In the genomic region with DNA sequence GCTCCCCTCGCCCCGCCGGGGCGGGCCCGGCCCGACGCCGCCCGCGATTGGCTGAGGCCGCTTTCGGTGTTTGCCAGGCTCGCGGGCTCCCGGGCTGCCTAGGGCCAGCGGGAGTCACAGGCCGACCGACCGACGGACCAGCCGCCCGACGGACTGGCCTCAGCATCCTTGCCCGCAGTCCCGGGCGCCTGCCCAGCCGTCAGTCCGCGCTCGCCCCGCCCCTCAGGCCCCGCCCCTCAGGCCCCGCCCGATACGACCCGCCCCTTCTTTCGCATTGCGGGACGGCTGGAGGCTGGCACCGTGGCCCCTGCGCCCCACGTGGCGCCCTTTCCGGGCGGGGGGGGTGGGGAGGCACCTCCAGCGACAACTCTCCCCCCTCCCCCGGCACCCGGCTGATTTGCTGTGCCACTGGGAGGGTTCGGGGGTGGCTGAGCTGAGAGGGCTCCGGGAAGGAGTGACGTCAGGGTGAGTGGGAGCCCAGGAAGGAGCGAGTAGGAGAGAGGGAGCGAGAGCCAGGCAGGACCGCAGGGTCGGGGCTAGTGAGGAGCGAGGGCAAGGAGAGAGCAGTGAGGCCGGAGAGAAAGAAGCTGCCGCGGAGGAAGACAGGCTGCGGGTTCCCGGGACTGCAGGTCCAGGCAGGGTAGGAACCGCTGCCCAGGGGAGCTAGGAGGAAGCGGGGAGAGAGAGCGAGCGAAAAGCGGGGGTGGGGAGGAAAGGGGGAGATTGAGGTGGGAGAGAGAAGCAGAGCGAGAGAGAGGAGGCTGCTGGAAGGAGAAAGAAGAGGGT, we compare ENCODE assay signal across 1 cellular context.
TF ChIP-seq lines count a peak whose summit lies in the region.

A gene with protein sequence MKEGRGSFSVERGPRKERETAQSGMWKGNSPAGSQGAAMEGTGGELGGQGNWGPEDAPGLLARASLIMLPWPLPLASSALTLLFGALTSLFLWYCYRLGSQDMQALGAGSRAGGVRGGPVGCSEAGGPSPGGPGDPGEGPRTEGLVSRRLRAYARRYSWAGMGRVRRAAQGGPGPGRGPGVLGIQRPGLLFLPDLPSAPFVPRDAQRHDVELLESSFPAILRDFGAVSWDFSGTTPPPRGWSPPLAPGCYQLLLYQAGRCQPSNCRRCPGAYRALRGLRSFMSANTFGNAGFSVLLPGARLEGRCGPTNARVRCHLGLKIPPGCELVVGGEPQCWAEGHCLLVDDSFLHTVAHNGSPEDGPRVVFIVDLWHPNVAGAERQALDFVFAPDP (plus strand): TSS at position 387 of the 786 bp plus-strand sequence. CDS start 484 bp downstream, outside the sequence.

TF ChIP-seq in HepG2, 621 proteins besides CTCF, POLR2A, EP300 and RAD21 (continued from another document and continues in another):
- 0 out of 2 replicates have a peak, but pooled peaks have one; percentile 10 for TF ChIP-seq SNAPC4 (CRISPR knock-in tag; IDR thresholded peaks at IDR 0.05)
- TF ChIP-seq, protein P1, sequence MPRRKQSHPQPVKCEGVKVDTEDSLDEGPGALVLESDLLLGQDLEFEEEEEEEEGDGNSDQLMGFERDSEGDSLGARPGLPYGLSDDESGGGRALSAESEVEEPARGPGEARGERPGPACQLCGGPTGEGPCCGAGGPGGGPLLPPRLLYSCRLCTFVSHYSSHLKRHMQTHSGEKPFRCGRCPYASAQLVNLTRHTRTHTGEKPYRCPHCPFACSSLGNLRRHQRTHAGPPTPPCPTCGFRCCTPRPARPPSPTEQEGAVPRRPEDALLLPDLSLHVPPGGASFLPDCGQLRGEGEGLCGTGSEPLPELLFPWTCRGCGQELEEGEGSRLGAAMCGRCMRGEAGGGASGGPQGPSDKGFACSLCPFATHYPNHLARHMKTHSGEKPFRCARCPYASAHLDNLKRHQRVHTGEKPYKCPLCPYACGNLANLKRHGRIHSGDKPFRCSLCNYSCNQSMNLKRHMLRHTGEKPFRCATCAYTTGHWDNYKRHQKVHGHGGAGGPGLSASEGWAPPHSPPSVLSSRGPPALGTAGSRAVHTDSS (CRISPR knock-in tag; conservative IDR thresholded peaks at IDR 0.05) = no peak
- TF ChIP-seq MTA3 (CRISPR knock-in tag; IDR thresholded peaks at IDR 0.05) = no peak
- TF ChIP-seq, protein P2, sequence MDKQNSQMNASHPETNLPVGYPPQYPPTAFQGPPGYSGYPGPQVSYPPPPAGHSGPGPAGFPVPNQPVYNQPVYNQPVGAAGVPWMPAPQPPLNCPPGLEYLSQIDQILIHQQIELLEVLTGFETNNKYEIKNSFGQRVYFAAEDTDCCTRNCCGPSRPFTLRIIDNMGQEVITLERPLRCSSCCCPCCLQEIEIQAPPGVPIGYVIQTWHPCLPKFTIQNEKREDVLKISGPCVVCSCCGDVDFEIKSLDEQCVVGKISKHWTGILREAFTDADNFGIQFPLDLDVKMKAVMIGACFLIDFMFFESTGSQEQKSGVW (CRISPR knock-in tag; IDR thresholded peaks at IDR 0.05; ENCODE audit: borderline replicate concordance) = no peak
- peak; percentile 88 for TF ChIP-seq ZNF879 (CRISPR knock-in tag; IDR thresholded peaks at IDR 0.05)
- TF ChIP-seq HCFC1 (IDR thresholded peaks at IDR 0.05; ENCODE audit: low read depth, low read length) = no peak; the same call in 1 of the 2 replicates
- TF ChIP-seq, protein P3, sequence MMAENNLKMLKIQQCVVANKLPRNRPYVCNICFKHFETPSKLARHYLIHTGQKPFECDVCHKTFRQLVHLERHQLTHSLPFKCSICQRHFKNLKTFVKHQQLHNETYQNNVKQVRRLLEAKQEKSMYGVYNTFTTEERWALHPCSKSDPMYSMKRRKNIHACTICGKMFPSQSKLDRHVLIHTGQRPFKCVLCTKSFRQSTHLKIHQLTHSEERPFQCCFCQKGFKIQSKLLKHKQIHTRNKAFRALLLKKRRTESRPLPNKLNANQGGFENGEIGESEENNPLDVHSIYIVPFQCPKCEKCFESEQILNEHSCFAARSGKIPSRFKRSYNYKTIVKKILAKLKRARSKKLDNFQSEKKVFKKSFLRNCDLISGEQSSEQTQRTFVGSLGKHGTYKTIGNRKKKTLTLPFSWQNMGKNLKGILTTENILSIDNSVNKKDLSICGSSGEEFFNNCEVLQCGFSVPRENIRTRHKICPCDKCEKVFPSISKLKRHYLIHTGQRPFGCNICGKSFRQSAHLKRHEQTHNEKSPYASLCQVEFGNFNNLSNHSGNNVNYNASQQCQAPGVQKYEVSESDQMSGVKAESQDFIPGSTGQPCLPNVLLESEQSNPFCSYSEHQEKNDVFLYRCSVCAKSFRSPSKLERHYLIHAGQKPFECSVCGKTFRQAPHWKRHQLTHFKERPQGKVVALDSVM (CRISPR knock-in tag; IDR thresholded peaks at IDR 0.05) = no peak
- TF ChIP-seq, protein P4, sequence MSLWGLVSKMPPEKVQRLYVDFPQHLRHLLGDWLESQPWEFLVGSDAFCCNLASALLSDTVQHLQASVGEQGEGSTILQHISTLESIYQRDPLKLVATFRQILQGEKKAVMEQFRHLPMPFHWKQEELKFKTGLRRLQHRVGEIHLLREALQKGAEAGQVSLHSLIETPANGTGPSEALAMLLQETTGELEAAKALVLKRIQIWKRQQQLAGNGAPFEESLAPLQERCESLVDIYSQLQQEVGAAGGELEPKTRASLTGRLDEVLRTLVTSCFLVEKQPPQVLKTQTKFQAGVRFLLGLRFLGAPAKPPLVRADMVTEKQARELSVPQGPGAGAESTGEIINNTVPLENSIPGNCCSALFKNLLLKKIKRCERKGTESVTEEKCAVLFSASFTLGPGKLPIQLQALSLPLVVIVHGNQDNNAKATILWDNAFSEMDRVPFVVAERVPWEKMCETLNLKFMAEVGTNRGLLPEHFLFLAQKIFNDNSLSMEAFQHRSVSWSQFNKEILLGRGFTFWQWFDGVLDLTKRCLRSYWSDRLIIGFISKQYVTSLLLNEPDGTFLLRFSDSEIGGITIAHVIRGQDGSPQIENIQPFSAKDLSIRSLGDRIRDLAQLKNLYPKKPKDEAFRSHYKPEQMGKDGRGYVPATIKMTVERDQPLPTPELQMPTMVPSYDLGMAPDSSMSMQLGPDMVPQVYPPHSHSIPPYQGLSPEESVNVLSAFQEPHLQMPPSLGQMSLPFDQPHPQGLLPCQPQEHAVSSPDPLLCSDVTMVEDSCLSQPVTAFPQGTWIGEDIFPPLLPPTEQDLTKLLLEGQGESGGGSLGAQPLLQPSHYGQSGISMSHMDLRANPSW (CRISPR knock-in tag; IDR thresholded peaks at IDR 0.05; ENCODE audit: borderline replicate concordance) = no peak
- TF ChIP-seq ZNF616 (CRISPR knock-in tag; IDR thresholded peaks at IDR 0.05; ENCODE audit: low read depth) = peak; percentile 91; the same call in 1 of the 2 replicates
- TF ChIP-seq MED13 (CRISPR knock-in tag; IDR thresholded peaks at IDR 0.05) = 0 out of 2 replicates have a peak, but pooled peaks have one; percentile 92
- TF ChIP-seq TOPORS (CRISPR knock-in tag; IDR thresholded peaks at IDR 0.05) = peak; percentile 82
- no peak; the same call in 1 of the 2 replicates for TF ChIP-seq HNF4G (IDR thresholded peaks at IDR 0.05; ENCODE audit: borderline replicate concordance, low read depth, low read length)
- no peak for TF ChIP-seq HNF4G (CRISPR knock-in tag; IDR thresholded peaks at IDR 0.05; ENCODE audit: borderline replicate concordance, low read depth)
- TF ChIP-seq, protein P5, sequence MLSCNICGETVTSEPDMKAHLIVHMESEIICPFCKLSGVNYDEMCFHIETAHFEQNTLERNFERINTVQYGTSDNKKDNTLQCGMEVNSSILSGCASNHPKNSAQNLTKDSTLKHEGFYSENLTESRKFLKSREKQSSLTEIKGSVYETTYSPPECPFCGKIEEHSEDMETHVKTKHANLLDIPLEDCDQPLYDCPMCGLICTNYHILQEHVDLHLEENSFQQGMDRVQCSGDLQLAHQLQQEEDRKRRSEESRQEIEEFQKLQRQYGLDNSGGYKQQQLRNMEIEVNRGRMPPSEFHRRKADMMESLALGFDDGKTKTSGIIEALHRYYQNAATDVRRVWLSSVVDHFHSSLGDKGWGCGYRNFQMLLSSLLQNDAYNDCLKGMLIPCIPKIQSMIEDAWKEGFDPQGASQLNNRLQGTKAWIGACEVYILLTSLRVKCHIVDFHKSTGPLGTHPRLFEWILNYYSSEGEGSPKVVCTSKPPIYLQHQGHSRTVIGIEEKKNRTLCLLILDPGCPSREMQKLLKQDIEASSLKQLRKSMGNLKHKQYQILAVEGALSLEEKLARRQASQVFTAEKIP (CRISPR knock-in tag; IDR thresholded peaks at IDR 0.05; ENCODE audit: borderline replicate concordance) = no peak
- peak; percentile 29 for TF ChIP-seq KDM1A (CRISPR knock-in tag; IDR thresholded peaks at IDR 0.05)
- TF ChIP-seq FOXC1 (CRISPR knock-in tag; IDR thresholded peaks at IDR 0.05; ENCODE audit: borderline replicate concordance) = 0 out of 2 replicates have a peak, but pooled peaks have one; percentile 10
- peak; percentile 69; the same call in 1 of the 2 replicates for TF ChIP-seq KAT8 (CRISPR knock-in tag; IDR thresholded peaks at IDR 0.05)
- TF ChIP-seq RFXANK (CRISPR knock-in tag; IDR thresholded peaks at IDR 0.05) = no peak
- TF ChIP-seq HNF4A (CRISPR knock-in tag; IDR thresholded peaks at IDR 0.05) = peak; percentile 18; the same call in 1 of the 2 replicates
- no peak for TF ChIP-seq MAF1 (CRISPR knock-in tag; IDR thresholded peaks at IDR 0.05; ENCODE audit: borderline replicate concordance)
- no peak for TF ChIP-seq ZMAT5 (CRISPR knock-in tag; IDR thresholded peaks at IDR 0.05; ENCODE audit: borderline replicate concordance, low read depth)
- TF ChIP-seq CAMTA2 (CRISPR knock-in tag; IDR thresholded peaks at IDR 0.05; ENCODE audit: borderline replicate concordance) = peak; percentile 40
- no peak for TF ChIP-seq ZNF180 (CRISPR knock-in tag; IDR thresholded peaks at IDR 0.05; ENCODE audit: borderline replicate concordance, low read depth)
- peak; percentile 91; the same call in 1 of the 2 replicates for TF ChIP-seq ZNF724P (CRISPR knock-in tag; IDR thresholded peaks at IDR 0.05; ENCODE audit: borderline replicate concordance)
- TF ChIP-seq KMT2A (CRISPR knock-in tag; IDR thresholded peaks at IDR 0.05) = no peak; the same call in 1 of the 2 replicates
- TF ChIP-seq ZNF329 (CRISPR knock-in tag; IDR thresholded peaks at IDR 0.05; ENCODE audit: low read depth) = peak; percentile 85; the same call in 1 of the 2 replicates
- TF ChIP-seq MEF2D (CRISPR knock-in tag; IDR thresholded peaks at IDR 0.05) = 0 out of 2 replicates have a peak, but pooled peaks have one; percentile 54
- TF ChIP-seq CBX1 (IDR thresholded peaks at IDR 0.05; ENCODE audit: low read depth) = no peak
- peak; percentile 18; the same call in 1 of the 2 replicates for TF ChIP-seq ZNF567 (CRISPR knock-in tag; IDR thresholded peaks at IDR 0.05; ENCODE audit: borderline replicate concordance)
- TF ChIP-seq ATF1 (CRISPR knock-in tag; IDR thresholded peaks at IDR 0.05) = no peak
- TF ChIP-seq, protein P6, sequence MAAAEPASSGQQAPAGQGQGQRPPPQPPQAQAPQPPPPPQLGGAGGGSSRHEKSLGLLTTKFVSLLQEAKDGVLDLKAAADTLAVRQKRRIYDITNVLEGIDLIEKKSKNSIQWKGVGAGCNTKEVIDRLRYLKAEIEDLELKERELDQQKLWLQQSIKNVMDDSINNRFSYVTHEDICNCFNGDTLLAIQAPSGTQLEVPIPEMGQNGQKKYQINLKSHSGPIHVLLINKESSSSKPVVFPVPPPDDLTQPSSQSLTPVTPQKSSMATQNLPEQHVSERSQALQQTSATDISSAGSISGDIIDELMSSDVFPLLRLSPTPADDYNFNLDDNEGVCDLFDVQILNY (CRISPR knock-in tag; conservative IDR thresholded peaks at IDR 0.05) = no peak; the same call in 1 of the 2 replicates
- TF ChIP-seq ZNF749 (CRISPR knock-in tag; IDR thresholded peaks at IDR 0.05; ENCODE audit: borderline replicate concordance) = peak; percentile 90; the same call in 1 of the 2 replicates
- peak; percentile 54 for TF ChIP-seq ZNF556 (CRISPR knock-in tag; IDR thresholded peaks at IDR 0.05; ENCODE audit: borderline replicate concordance)
- 0 out of 2 replicates have a peak, but pooled peaks have one; percentile 30 for TF ChIP-seq ZNF292 (CRISPR knock-in tag; IDR thresholded peaks at IDR 0.05; ENCODE audit: borderline replicate concordance, low read depth)
- TF ChIP-seq ARNTL (CRISPR knock-in tag; IDR thresholded peaks at IDR 0.05) = peak; percentile 46; the same call in 1 of the 2 replicates
- TF ChIP-seq CBFB (CRISPR knock-in tag; IDR thresholded peaks at IDR 0.05) = 0 out of 2 replicates have a peak, but pooled peaks have one; percentile 39
- peak; percentile 21 for TF ChIP-seq ESRRA (CRISPR knock-in tag; IDR thresholded peaks at IDR 0.05; ENCODE audit: low read depth)
- TF ChIP-seq ZSCAN25 (CRISPR knock-in tag; IDR thresholded peaks at IDR 0.05) = peak; percentile 69
- TF ChIP-seq CREM (IDR thresholded peaks at IDR 0.05) = peak; percentile 60
- TF ChIP-seq CREM (CRISPR knock-in tag; IDR thresholded peaks at IDR 0.05) = no peak
- TF ChIP-seq MIXL1 (CRISPR knock-in tag; IDR thresholded peaks at IDR 0.05) = no peak
- TF ChIP-seq ZIK1 (CRISPR knock-in tag; IDR thresholded peaks at IDR 0.05; ENCODE audit: borderline replicate concordance, low read depth) = peak; percentile 99
